ENCODE assay signal across 9 cellular contexts in genomic region chr2:222708274-222708710, GRCh38. TPM values are rescaled to one million over a fixed set of nuclear protein-coding genes. Genes with fewer than 3 reads are reported as not detected.
DNase-seq lines count a peak whose midpoint lies in the region; FAIRE-seq and TF ChIP-seq lines count a peak whose summit lies in the region.
"Had no signal": no experiment of that assay in that cellular context is flagged by ENCODE, and none has a peak within 500 bp of the region (broad histone marks: within the 10 kb centered on the region; RNA-seq: fewer than 3 reads in every experiment).

No MANE protein-coding gene starts in this region.

- TF ChIP-seq CTCF in HL-60 (IDR thresholded peaks at IDR 0.05; ENCODE audit: insufficient read depth, low read length) (peak; percentile 72), Peyer's patch (IDR thresholded peaks at IDR 0.05) (peak; percentile 87 to 93 (median 92))

- H3K23ac ChIP-seq in neuronal stem cell (ENCODE audit: low read depth, low read length, poor library complexity): no peak overlapping the region

- no peak overlapping the region for H2BK5ac ChIP-seq in neuronal stem cell (ENCODE audit: low read length)

- no peak overlapping the region for H2AK5ac ChIP-seq in neuronal stem cell (ENCODE audit: low read depth, low read length)

- H4K91ac ChIP-seq in neuronal stem cell (ENCODE audit: low read depth, low read length, poor library complexity): no peak overlapping the region

- H3K27ac ChIP-seq in HL-60 (replicated peaks) (no peak overlapping the region), Peyer's patch (no peak overlapping the region), neuronal stem cell (replicated peaks; ENCODE audit: low read length) (no peak overlapping the region)

- H2BK15ac ChIP-seq in neuronal stem cell (ENCODE audit: low read length): no peak overlapping the region

- H3K9ac ChIP-seq in neuronal stem cell (ENCODE audit: low read depth, low read length, poor library complexity): no peak overlapping the region

- H3K4me1 ChIP-seq in Peyer's patch (peaks cover 0 to 5% (median 2%) of the 10 kb centered on the region in 4 donors), neuronal stem cell (ENCODE audit: control insufficient read depth in 2 of 2, insufficient read depth in 1 of 2, low read depth in 1 of 2, low read length in 2 of 2) (peaks cover 6 to 9% of the 10 kb centered on the region in 2 donors)

- no peak for TF ChIP-seq POLR2A in Peyer's patch (IDR thresholded peaks at IDR 0.05)
- no peak for TF ChIP-seq POLR2A in GM12892 (IDR thresholded peaks at IDR 0.05; ENCODE audit: low read depth, low read length)

- H3K4me2 ChIP-seq in neuronal stem cell (ENCODE audit: insufficient read depth, low read length, poor library complexity, severe bottlenecking): no peak overlapping the region

- DNase-seq in EL (peak; percentile 74), HL-60 (ENCODE audit: low read depth in 1 of 2, low spot score in 1 of 2) (peak; percentile 45 to 76), Peyer's patch (peak; percentile 76 to 90 (median 84)), fibroblast of peridontal ligament (ENCODE audit: extremely low read depth) (peak; percentile 83), neuronal stem cell (ENCODE audit: low spot score) (peak; percentile 53), superior temporal gyrus (ENCODE audit: extremely low spot score) (peak; percentile 93), GM12892 (ENCODE audit: insufficient read length) (no peak)
- peak; percentile 85 to 86 for DNase-seq in activated T-cell treated with anti-CD3 and anti-CD28 coated beads, Interleukin-2, amount 50 U/mL, for 48 hours

- no peaks in the 10 kb centered on the region for H3K27me3 ChIP-seq in HL-60 (ENCODE audit: insufficient read depth, poor library complexity, severe bottlenecking)
- H3K27me3 ChIP-seq in Peyer's patch: no peaks in the 10 kb centered on the region
- H3K27me3 ChIP-seq in neuronal stem cell (ENCODE audit: control insufficient read depth in 3 of 3, insufficient read depth in 3 of 3, low read depth in 1 of 3, low read length in 3 of 3): no peaks in the 10 kb centered on the region

- H3K79me1 ChIP-seq in neuronal stem cell (ENCODE audit: low read depth, low read length): no peaks in the 10 kb centered on the region

- H3K36me3 ChIP-seq in Peyer's patch (no peaks in the 10 kb centered on the region), neuronal stem cell (replicated peaks in 1 of 2; ENCODE audit: control insufficient read depth in 2 of 2, insufficient read depth in 2 of 2, low read length in 2 of 2) (no peaks in the 10 kb centered on the region)

- H2BK120ac ChIP-seq in neuronal stem cell (ENCODE audit: low read depth, low read length): no peak overlapping the region

- no peak overlapping the region for H3K14ac ChIP-seq in neuronal stem cell (ENCODE audit: low read length)

- H3K4ac ChIP-seq in neuronal stem cell (ENCODE audit: low read length): no peak overlapping the region

- no peak overlapping the region for H3K4me3 ChIP-seq in HL-60 (replicated peaks; ENCODE audit: insufficient read depth, low read length)
- H3K4me3 ChIP-seq in Peyer's patch: no peak overlapping the region
- H3K4me3 ChIP-seq in neuronal stem cell (ENCODE audit: low read length in 2 of 2): no peak overlapping the region

- no CpG with 5 or more reads among the region's 12 CpGs for WGBS in neuronal stem cell (ENCODE audit: extremely low coverage in 2 of 2, insufficient read length in 2 of 2, insufficient replicate concordance in 1 of 2), 2 donors

- no peak for FAIRE-seq in GM12892 (lab: Jason Lieb, UNC)

- no peak overlapping the region for H4K8ac ChIP-seq in neuronal stem cell (ENCODE audit: low read depth, low read length)

- H2BK12ac ChIP-seq in neuronal stem cell (ENCODE audit: low read length): no peak overlapping the region

- H3K9me3 ChIP-seq in Peyer's patch (no peaks in the 10 kb centered on the region), neuronal stem cell (replicated peaks in 1 of 2; ENCODE audit: control insufficient read depth in 2 of 2, insufficient read depth in 1 of 2, low read depth in 1 of 2, low read length in 2 of 2) (no peaks in the 10 kb centered on the region)

- H2AFZ ChIP-seq in neuronal stem cell (ENCODE audit: low read length): no peak overlapping the region

- H3K18ac ChIP-seq in neuronal stem cell (ENCODE audit: low read length): no peak overlapping the region

RNA-seq across cellular contexts. Expression of gene MOGAT1, which starts 36.8 kb away (rescaled TPM):
- not detected for total RNA-seq in Peyer's patch
- 0.13 TPM for polyA plus RNA-seq in neuronal stem cell (2013, experiment 1 of 2)
- polyA plus RNA-seq in neuronal stem cell (2013, experiment 2 of 2): 0.28 TPM
- polyA plus RNA-seq in GM12892 (2012; ENCODE audit: missing spikeins): not detected
- total RNA-seq: glomerular endothelial cell had no signal

RNA-seq across cellular contexts. Expression of gene FARSB, which starts 52.4 kb away (rescaled TPM):
- total RNA-seq in Peyer's patch: 10 to 100 TPM in 3 of 4 donors, 1 to 10 TPM in 1; 8.6 to 14.9 (median 11.7) TPM
- 32.2 TPM for polyA plus RNA-seq in neuronal stem cell (2013, experiment 1 of 2)
- 32.4 TPM for polyA plus RNA-seq in neuronal stem cell (2013, experiment 2 of 2)
- 54.8 TPM for polyA plus RNA-seq in GM12892 (2012; ENCODE audit: missing spikeins)
